ENCODE assay signal across 8 cellular contexts in genomic region chr21:15483138-15483780, GRCh38.
DNase-seq lines count a peak whose midpoint lies in the region; TF ChIP-seq lines count a peak whose summit lies in the region.

No MANE protein-coding gene starts in this region.

- H3K36me3 ChIP-seq in H7 (replicated peaks; ENCODE audit: control insufficient read depth, insufficient read depth, low read length) (no peaks in the 10 kb centered on the region), SJCRH30 (no peaks in the 10 kb centered on the region), ovary (no peaks in the 10 kb centered on the region), transverse colon (no peaks in the 10 kb centered on the region)

- intact Hi-C loops in ovary (cut with DNase I), result loop anchor here in 2 of 4 donors (5.0 to 10.0 kb wide), 4 partner anchors 621 to 1228 kb away; no protein-coding TSS in a partner anchor
- intact Hi-C loops in transverse colon (cut with DNase I; ENCODE audit: low total_unique reads), result loop anchor here (5.0 kb wide), 1 partner anchor 621 kb away; no protein-coding TSS in a partner anchor

- H3K4me1 ChIP-seq in SJCRH30, result peaks cover 3% of the 10 kb centered on the region; the same call in 1 of the 2 replicates
- H3K4me1 ChIP-seq in ovary (ENCODE audit: insufficient read depth), result no peaks in the 10 kb centered on the region
- peaks cover 0 to 3% (median 0%) of the 10 kb centered on the region in 4 donors for H3K4me1 ChIP-seq in transverse colon

- DNase-seq in GM04503 (ENCODE audit: low read depth), result peak; percentile 21
- DNase-seq in H7, result peak; percentile 25
- peak; percentile 70 for DNase-seq in LNCaP clone FGC (ENCODE audit: low read depth)
- peak; percentile 90 to 98 for DNase-seq in SJCRH30
- DNase-seq in activated gamma-delta T cell treated with anti-CD3 and anti-CD28 coated beads, Interleukin-2, amount 50 U/mL, for 16 hours (ENCODE audit: low read depth), result peak; percentile 62
- DNase-seq in germinal center (ENCODE audit: low spot score), result peak; percentile 52
- DNase-seq in ovary, result peak; percentile 80 to 88 (median 87)
- DNase-seq in transverse colon, result peak; percentile 90

- TF ChIP-seq EP300 in ovary (IDR thresholded peaks at IDR 0.05) (no peak), transverse colon (IDR thresholded peaks at IDR 0.05; ENCODE audit: low read depth) (no peak)

- H3K4me3 ChIP-seq in H7 (ENCODE audit: insufficient read depth, low read depth, low read length) (no peak overlapping the region), LNCaP clone FGC (ENCODE audit: low read depth, low read length) (no peak overlapping the region), SJCRH30 (no peak overlapping the region), ovary (no peak overlapping the region), transverse colon (no peak overlapping the region)

- peak; percentile 86 for TF ChIP-seq CTCF in LNCaP clone FGC (IDR thresholded peaks at IDR 0.05; ENCODE audit: control insufficient read depth, extremely low read depth, insufficient read depth)
- TF ChIP-seq CTCF in ovary (IDR thresholded peaks at IDR 0.05), result peak; percentile 70 to 80 (median 76)
- peak; percentile 87 to 91 (median 88) for TF ChIP-seq CTCF in transverse colon (IDR thresholded peaks at IDR 0.05)

- 10 to 14% (median 12%) methylated on average over 8 of the region's 8 CpGs for WGBS in ovary, 3 donors
- WGBS in transverse colon (ENCODE audit: low coverage in 1 of 2), 2 donors, result 12 to 22% methylated on average over 4 to 8 of the region's 8 CpGs

- H3K27me3 ChIP-seq in H7 (ENCODE audit: control insufficient read depth, insufficient read depth, low read length), result no peaks in the 10 kb centered on the region
- no peaks in the 10 kb centered on the region for H3K27me3 ChIP-seq in SJCRH30
- H3K27me3 ChIP-seq in ovary, result no peaks in the 10 kb centered on the region
- H3K27me3 ChIP-seq in transverse colon, result no peaks in the 10 kb centered on the region

- H3K27ac ChIP-seq in SJCRH30 (no peak overlapping the region), ovary (no peak overlapping the region), transverse colon (no peak overlapping the region)

- H3K9me3 ChIP-seq in SJCRH30 (replicated peaks), result no peaks in the 10 kb centered on the region
- no peaks in the 10 kb centered on the region for H3K9me3 ChIP-seq in ovary
- H3K9me3 ChIP-seq in transverse colon, result no peaks in the 10 kb centered on the region

- in situ Hi-C loops in transverse colon (cut with MboI; ENCODE audit: low pct_ligation_motif_present in 1 of 4, low pct_unique_long_range_greater_than_20kb in 1 of 4, low sequenced_read_pairs in 3 of 4), result loop anchor here (10.0 to 25.0 kb wide), 5 partner anchors 421 to 1096 kb away; partner anchors contain the start of genes NRIP1 (in 2 of the 4) and HSPA13 (in 1 of the 4)

- TF ChIP-seq POLR2A in ovary (IDR thresholded peaks at IDR 0.05) (no peak), transverse colon (IDR thresholded peaks at IDR 0.05) (no peak)

Comparison
In these comparisons a context has a peak if more than half of its experiments do, and no peak if none do; other contexts are left out.
1. DNase-seq: peak in every context shown above with its lines; median percentile 94 in SJCRH30; 90 in transverse colon; 87 in ovary; 70 in LNCaP clone FGC; 62 in activated gamma-delta T cell treated with anti-CD3 and anti-CD28 coated beads, Interleukin-2, amount 50 U/mL, for 16 hours; 52 in germinal center; 25 in H7; 21 in GM04503.